8 cellular contexts compared by ENCODE assay signal in the genomic region with DNA sequence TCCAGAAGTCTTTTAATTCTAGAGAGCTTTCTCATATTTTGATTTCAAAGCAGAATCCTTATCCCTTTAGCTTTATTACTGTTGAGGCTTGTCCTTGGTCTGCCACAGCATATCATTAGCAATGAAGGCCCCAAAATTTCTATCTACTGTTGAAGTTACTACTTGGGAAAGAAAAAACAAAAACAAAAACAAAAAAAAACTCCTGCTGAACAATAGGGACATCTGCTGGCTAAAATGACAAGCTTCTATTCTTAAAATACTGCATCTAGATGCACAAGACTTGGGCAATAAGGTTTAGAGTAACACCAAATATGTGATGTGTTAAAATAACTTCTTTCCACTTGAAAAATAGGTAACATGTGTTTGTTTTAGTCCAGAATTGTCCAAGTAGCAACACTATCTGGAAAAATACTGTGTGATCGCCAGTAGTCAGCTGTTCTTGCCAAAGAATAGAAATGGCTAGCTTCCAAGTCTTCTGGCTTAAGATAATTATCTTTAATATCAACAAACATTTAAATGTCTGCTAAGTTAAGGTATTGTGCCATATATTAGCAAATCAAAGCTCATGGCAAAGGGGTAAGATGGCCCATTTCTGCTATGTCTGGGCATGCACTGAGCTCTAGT. TPM values are rescaled to one million over a fixed set of nuclear protein-coding genes. Genes with fewer than 3 reads are reported as not detected.
A peak's percentile ranks its signal among the peaks of the same experiment; 100 is the strongest.
DNase-seq lines count a peak whose midpoint lies in the region; ATAC-seq lines count a peak whose summit lies in the region.

No MANE protein-coding gene starts in this region.

- ATAC-seq in GM21390 (IDR thresholded peaks at IDR 0.05; ENCODE audit: unreplicated experiment) = no peak
- ATAC-seq in HG03457 (IDR thresholded peaks at IDR 0.05; ENCODE audit: unreplicated experiment) = no peak
- ATAC-seq in GM18909 (IDR thresholded peaks at IDR 0.05; ENCODE audit: poor library complexity, unreplicated experiment) = no peak
- no peak for ATAC-seq in HG02885 (IDR thresholded peaks at IDR 0.05; ENCODE audit: poor library complexity, unreplicated experiment)

- H3K4ac ChIP-seq in mesendoderm (ENCODE audit: low read depth, low read length) = no peak overlapping the region

- H3K56ac ChIP-seq in mesendoderm (ENCODE audit: low read length) = no peak overlapping the region

- no peak overlapping the region for H3K4me3 ChIP-seq in mesendoderm (ENCODE audit: low read length)

- H3K27ac ChIP-seq in mesendoderm (ENCODE audit: low read depth, low read length) = no peak overlapping the region

- peaks cover 1% of the 10 kb centered on the region for H3K79me1 ChIP-seq in mesendoderm (ENCODE audit: low read length)

- H2BK120ac ChIP-seq in mesendoderm (ENCODE audit: low read depth, low read length) = no peak overlapping the region

- DNase-seq in EH (ENCODE audit: low read depth) (peak; percentile 36), KBM-7 (peak; percentile 49), astrocyte of the hippocampus (ENCODE audit: low read depth, low spot score) (peak; percentile 42), mesendoderm (peak; percentile 58)

- no peak overlapping the region for H3K4me2 ChIP-seq in mesendoderm (ENCODE audit: low read length)

- no peaks in the 10 kb centered on the region for H3K27me3 ChIP-seq in mesendoderm (ENCODE audit: insufficient read depth, low read length, poor library complexity)

- in situ Hi-C loops in KBM-7 (cut with MboI; ENCODE audit: low pct_unique_long_range_greater_than_20kb, low sequenced_read_pairs) = no loop called here

- no peak overlapping the region for H4K5ac ChIP-seq in mesendoderm (ENCODE audit: low read length)

- H2BK15ac ChIP-seq in mesendoderm (replicated peaks; ENCODE audit: low read depth) = no peak overlapping the region

- no peak overlapping the region for H2BK5ac ChIP-seq in mesendoderm (ENCODE audit: low read length)

- H3K79me2 ChIP-seq in mesendoderm (ENCODE audit: control insufficient read depth, insufficient read depth, low read length) = peaks cover 7% of the 10 kb centered on the region

- no peak overlapping the region for H3K18ac ChIP-seq in mesendoderm (ENCODE audit: low read length)

- WGBS in mesendoderm (ENCODE audit: extremely low coverage, insufficient coverage, low lambda C conversion rate) = no CpG with 5 or more reads among the region's 1 CpG

- H4K8ac ChIP-seq in mesendoderm (ENCODE audit: low read depth, low read length) = no peak overlapping the region

- H3K36me3 ChIP-seq in mesendoderm (ENCODE audit: control insufficient read depth, insufficient read depth, low read length) = no peaks in the 10 kb centered on the region

- no peaks in the 10 kb centered on the region for H3K4me1 ChIP-seq in mesendoderm (ENCODE audit: control insufficient read depth, low read depth, low read length)

- H2AK5ac ChIP-seq in mesendoderm (ENCODE audit: low read length) = no peak overlapping the region

- no peak overlapping the region for H3K23ac ChIP-seq in mesendoderm (ENCODE audit: low read length)

- H3K9ac ChIP-seq in mesendoderm (ENCODE audit: low read length) = no peak overlapping the region

RNA-seq across cellular contexts. Expression of gene DMTF1, which starts 3.8 kb away (rescaled TPM):
- 102 TPM for polyA plus RNA-seq in mesendoderm (2013, experiment 1 of 2)
- polyA plus RNA-seq in mesendoderm (2013, experiment 2 of 2) = 102 TPM
